Comparison of ENCODE assay signal across 1 cellular context in the genomic region with DNA sequence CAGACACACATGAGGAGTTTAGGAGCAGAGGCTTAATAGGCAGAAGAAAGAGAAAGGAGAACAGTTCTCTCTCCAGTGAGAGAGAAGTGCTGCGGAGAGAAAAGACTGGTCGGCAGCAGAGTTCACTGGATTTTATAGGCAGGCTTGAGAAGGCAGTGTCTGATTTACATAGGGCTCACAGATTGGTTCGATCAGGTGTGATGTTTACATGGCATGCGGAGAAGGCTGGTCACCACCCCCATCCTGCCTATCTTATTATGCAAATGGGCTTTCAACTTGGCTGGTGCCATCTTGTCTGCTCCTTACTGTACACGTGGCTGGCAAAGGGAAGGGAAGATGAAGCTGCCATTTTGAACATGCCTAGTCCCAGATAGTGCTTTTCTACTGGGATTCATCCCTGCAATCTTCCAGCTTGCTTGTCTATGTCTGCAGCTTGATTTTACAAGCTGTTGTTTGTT.
TF ChIP-seq lines count a peak whose summit lies in the region.

No MANE protein-coding gene starts in this region.

TF ChIP-seq in K562, 482 proteins besides CTCF, POLR2A, EP300 and RAD21 (continued from another document and continues in another):
- TF ChIP-seq, protein P1, sequence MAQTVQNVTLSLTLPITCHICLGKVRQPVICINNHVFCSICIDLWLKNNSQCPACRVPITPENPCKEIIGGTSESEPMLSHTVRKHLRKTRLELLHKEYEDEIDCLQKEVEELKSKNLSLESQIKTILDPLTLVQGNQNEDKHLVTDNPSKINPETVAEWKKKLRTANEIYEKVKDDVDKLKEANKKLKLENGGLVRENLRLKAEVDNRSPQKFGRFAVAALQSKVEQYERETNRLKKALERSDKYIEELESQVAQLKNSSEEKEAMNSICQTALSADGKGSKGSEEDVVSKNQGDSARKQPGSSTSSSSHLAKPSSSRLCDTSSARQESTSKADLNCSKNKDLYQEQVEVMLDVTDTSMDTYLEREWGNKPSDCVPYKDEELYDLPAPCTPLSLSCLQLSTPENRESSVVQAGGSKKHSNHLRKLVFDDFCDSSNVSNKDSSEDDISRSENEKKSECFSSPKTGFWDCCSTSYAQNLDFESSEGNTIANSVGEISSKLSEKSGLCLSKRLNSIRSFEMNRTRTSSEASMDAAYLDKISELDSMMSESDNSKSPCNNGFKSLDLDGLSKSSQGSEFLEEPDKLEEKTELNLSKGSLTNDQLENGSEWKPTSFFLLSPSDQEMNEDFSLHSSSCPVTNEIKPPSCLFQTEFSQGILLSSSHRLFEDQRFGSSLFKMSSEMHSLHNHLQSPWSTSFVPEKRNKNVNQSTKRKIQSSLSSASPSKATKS (CRISPR knock-in tag; IDR thresholded peaks at IDR 0.05), result no peak
- TF ChIP-seq, protein P2, sequence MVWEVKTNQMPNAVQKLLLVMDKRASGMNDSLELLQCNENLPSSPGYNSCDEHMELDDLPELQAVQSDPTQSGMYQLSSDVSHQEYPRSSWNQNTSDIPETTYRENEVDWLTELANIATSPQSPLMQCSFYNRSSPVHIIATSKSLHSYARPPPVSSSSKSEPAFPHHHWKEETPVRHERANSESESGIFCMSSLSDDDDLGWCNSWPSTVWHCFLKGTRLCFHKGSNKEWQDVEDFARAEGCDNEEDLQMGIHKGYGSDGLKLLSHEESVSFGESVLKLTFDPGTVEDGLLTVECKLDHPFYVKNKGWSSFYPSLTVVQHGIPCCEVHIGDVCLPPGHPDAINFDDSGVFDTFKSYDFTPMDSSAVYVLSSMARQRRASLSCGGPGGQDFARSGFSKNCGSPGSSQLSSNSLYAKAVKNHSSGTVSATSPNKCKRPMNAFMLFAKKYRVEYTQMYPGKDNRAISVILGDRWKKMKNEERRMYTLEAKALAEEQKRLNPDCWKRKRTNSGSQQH (CRISPR knock-in tag; IDR thresholded peaks at IDR 0.05), result no peak
- TF ChIP-seq MXI1 (IDR thresholded peaks at IDR 0.05; ENCODE audit: low read depth, low read length) (no peak), BRD9 (IDR thresholded peaks at IDR 0.05; ENCODE audit: low read depth, partially characterized antibody) (no peak), BACH1 (tag; IDR thresholded peaks at IDR 0.05) (peak; percentile 37; the same call in 1 of the 2 replicates), SRSF1 (IDR thresholded peaks at IDR 0.05; ENCODE audit: low read depth, low read length) (no peak), GATAD2B (IDR thresholded peaks at IDR 0.05; ENCODE audit: borderline replicate concordance) (no peak), TCF7L2 (IDR thresholded peaks at IDR 0.05; ENCODE audit: low read depth, low read length) (no peak), ZNF175 (CRISPR knock-in tag; IDR thresholded peaks at IDR 0.05; ENCODE audit: low read depth) (peak; percentile 46; the same call in 1 of the 2 replicates), EWSR1 (IDR thresholded peaks at IDR 0.05; ENCODE audit: borderline replicate concordance, low read depth, partially characterized antibody) (no peak), TBP (optimal IDR thresholded peaks at IDR 0.05; ENCODE audit: low read depth, low read length) (peak; percentile 90), ZKSCAN1 (IDR thresholded peaks at IDR 0.05; ENCODE audit: low read depth, low read length) (no peak), ZNF79 (CRISPR knock-in tag; IDR thresholded peaks at IDR 0.05; ENCODE audit: low read depth) (no peak), MTA3 (IDR thresholded peaks at IDR 0.05; ENCODE audit: borderline replicate concordance) (peak; percentile 93), ZNF232 (CRISPR knock-in tag; IDR thresholded peaks at IDR 0.05) (no peak), TCF3 (CRISPR knock-in tag; IDR thresholded peaks at IDR 0.05) (no peak), ZSCAN32 (CRISPR knock-in tag; IDR thresholded peaks at IDR 0.05) (no peak), RBM34 (IDR thresholded peaks at IDR 0.05; ENCODE audit: borderline replicate concordance, insufficient read depth, low read length) (no peak), GTF2A2 (tag; IDR thresholded peaks at IDR 0.05) (peak; percentile 10; the same call in 1 of the 2 replicates), RCOR1 (IDR thresholded peaks at IDR 0.05; ENCODE audit: borderline replicate concordance in 1 of 2, low read depth in 2 of 2, low read length in 2 of 2) (no peak), ZNF253 (CRISPR knock-in tag; conservative IDR thresholded peaks at IDR 0.05) (no peak), EP400 (IDR thresholded peaks at IDR 0.05) (peak; percentile 91), MCM5 (IDR thresholded peaks at IDR 0.05; ENCODE audit: low read depth) (no peak), HNRNPH1 (optimal IDR thresholded peaks at IDR 0.05; ENCODE audit: low read depth, low read length) (no peak), KDM1A (IDR thresholded peaks at IDR 0.05) (no peak), ZC3H11A (IDR thresholded peaks at IDR 0.05; ENCODE audit: low read depth, low read length) (no peak), TAF7 (tag; IDR thresholded peaks at IDR 0.05) (no peak; the same call in 1 of the 2 replicates), YY1 (IDR thresholded peaks at IDR 0.05; ENCODE audit: borderline replicate concordance in 1 of 3, control insufficient read depth in 1 of 3, extremely low read depth in 1 of 3, insufficient read depth in 3 of 3, insufficient read length in 1 of 3, insufficient replicate concordance in 2 of 3, low read depth in 1 of 3, low read length in 2 of 3) (peak; percentile 57 to 90 (median 73)), GTF2E2 (tag; IDR thresholded peaks at IDR 0.05) (no peak), HLTF (IDR thresholded peaks at IDR 0.05) (no peak), LCOR (CRISPR knock-in tag; IDR thresholded peaks at IDR 0.05) (no peak), ZNF217 (CRISPR knock-in tag; IDR thresholded peaks at IDR 0.05) (no peak), ZNF507 (tag; conservative IDR thresholded peaks at IDR 0.05) (no peak), NRF1 (conservative IDR thresholded peaks at IDR 0.05 in 1 of 2, IDR thresholded peaks at IDR 0.05 in 1 of 2) (no peak), NELFE (IDR thresholded peaks at IDR 0.05; ENCODE audit: insufficient read depth, insufficient read length) (no peak), ZNF41 (CRISPR knock-in tag; conservative IDR thresholded peaks at IDR 0.05) (no peak), JUNB (CRISPR knock-in tag; conservative IDR thresholded peaks at IDR 0.05) (no peak), L3MBTL2 (IDR thresholded peaks at IDR 0.05) (peak; percentile 86), GTF2F1 (IDR thresholded peaks at IDR 0.05; ENCODE audit: low read depth, low read length) (peak; percentile 75; the same call in 1 of the 2 replicates), HOXB6 (CRISPR knock-in tag; IDR thresholded peaks at IDR 0.05; ENCODE audit: borderline replicate concordance) (no peak)
- TF ChIP-seq, protein P3, sequence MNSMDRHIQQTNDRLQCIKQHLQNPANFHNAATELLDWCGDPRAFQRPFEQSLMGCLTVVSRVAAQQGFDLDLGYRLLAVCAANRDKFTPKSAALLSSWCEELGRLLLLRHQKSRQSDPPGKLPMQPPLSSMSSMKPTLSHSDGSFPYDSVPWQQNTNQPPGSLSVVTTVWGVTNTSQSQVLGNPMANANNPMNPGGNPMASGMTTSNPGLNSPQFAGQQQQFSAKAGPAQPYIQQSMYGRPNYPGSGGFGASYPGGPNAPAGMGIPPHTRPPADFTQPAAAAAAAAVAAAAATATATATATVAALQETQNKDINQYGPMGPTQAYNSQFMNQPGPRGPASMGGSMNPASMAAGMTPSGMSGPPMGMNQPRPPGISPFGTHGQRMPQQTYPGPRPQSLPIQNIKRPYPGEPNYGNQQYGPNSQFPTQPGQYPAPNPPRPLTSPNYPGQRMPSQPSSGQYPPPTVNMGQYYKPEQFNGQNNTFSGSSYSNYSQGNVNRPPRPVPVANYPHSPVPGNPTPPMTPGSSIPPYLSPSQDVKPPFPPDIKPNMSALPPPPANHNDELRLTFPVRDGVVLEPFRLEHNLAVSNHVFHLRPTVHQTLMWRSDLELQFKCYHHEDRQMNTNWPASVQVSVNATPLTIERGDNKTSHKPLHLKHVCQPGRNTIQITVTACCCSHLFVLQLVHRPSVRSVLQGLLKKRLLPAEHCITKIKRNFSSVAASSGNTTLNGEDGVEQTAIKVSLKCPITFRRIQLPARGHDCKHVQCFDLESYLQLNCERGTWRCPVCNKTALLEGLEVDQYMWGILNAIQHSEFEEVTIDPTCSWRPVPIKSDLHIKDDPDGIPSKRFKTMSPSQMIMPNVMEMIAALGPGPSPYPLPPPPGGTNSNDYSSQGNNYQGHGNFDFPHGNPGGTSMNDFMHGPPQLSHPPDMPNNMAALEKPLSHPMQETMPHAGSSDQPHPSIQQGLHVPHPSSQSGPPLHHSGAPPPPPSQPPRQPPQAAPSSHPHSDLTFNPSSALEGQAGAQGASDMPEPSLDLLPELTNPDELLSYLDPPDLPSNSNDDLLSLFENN (IDR thresholded peaks at IDR 0.05; ENCODE audit: low read depth in 2 of 2, low read length in 2 of 2), result 0 out of 4 replicates have a peak, but pooled peaks of 1 of the 2 experiments have one; percentile 62
- TF ChIP-seq, protein P4, sequence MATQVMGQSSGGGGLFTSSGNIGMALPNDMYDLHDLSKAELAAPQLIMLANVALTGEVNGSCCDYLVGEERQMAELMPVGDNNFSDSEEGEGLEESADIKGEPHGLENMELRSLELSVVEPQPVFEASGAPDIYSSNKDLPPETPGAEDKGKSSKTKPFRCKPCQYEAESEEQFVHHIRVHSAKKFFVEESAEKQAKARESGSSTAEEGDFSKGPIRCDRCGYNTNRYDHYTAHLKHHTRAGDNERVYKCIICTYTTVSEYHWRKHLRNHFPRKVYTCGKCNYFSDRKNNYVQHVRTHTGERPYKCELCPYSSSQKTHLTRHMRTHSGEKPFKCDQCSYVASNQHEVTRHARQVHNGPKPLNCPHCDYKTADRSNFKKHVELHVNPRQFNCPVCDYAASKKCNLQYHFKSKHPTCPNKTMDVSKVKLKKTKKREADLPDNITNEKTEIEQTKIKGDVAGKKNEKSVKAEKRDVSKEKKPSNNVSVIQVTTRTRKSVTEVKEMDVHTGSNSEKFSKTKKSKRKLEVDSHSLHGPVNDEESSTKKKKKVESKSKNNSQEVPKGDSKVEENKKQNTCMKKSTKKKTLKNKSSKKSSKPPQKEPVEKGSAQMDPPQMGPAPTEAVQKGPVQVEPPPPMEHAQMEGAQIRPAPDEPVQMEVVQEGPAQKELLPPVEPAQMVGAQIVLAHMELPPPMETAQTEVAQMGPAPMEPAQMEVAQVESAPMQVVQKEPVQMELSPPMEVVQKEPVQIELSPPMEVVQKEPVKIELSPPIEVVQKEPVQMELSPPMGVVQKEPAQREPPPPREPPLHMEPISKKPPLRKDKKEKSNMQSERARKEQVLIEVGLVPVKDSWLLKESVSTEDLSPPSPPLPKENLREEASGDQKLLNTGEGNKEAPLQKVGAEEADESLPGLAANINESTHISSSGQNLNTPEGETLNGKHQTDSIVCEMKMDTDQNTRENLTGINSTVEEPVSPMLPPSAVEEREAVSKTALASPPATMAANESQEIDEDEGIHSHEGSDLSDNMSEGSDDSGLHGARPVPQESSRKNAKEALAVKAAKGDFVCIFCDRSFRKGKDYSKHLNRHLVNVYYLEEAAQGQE (CRISPR knock-in tag; IDR thresholded peaks at IDR 0.05; ENCODE audit: low read depth), result no peak
- TF ChIP-seq, protein P5, sequence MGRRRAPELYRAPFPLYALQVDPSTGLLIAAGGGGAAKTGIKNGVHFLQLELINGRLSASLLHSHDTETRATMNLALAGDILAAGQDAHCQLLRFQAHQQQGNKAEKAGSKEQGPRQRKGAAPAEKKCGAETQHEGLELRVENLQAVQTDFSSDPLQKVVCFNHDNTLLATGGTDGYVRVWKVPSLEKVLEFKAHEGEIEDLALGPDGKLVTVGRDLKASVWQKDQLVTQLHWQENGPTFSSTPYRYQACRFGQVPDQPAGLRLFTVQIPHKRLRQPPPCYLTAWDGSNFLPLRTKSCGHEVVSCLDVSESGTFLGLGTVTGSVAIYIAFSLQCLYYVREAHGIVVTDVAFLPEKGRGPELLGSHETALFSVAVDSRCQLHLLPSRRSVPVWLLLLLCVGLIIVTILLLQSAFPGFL (CRISPR knock-in tag; IDR thresholded peaks at IDR 0.05), result no peak
- TF ChIP-seq, protein P6, sequence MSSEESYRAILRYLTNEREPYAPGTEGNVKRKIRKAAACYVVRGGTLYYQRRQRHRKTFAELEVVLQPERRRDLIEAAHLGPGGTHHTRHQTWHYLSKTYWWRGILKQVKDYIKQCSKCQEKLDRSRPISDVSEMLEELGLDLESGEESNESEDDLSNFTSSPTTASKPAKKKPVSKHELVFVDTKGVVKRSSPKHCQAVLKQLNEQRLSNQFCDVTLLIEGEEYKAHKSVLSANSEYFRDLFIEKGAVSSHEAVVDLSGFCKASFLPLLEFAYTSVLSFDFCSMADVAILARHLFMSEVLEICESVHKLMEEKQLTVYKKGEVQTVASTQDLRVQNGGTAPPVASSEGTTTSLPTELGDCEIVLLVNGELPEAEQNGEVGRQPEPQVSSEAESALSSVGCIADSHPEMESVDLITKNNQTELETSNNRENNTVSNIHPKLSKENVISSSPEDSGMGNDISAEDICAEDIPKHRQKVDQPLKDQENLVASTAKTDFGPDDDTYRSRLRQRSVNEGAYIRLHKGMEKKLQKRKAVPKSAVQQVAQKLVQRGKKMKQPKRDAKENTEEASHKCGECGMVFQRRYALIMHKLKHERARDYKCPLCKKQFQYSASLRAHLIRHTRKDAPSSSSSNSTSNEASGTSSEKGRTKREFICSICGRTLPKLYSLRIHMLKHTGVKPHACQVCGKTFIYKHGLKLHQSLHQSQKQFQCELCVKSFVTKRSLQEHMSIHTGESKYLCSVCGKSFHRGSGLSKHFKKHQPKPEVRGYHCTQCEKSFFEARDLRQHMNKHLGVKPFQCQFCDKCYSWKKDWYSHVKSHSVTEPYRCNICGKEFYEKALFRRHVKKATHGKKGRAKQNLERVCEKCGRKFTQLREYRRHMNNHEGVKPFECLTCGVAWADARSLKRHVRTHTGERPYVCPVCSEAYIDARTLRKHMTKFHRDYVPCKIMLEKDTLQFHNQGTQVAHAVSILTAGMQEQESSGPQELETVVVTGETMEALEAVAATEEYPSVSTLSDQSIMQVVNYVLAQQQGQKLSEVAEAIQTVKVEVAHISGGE (CRISPR knock-in tag; IDR thresholded peaks at IDR 0.05), result no peak
- TF ChIP-seq, protein P7, sequence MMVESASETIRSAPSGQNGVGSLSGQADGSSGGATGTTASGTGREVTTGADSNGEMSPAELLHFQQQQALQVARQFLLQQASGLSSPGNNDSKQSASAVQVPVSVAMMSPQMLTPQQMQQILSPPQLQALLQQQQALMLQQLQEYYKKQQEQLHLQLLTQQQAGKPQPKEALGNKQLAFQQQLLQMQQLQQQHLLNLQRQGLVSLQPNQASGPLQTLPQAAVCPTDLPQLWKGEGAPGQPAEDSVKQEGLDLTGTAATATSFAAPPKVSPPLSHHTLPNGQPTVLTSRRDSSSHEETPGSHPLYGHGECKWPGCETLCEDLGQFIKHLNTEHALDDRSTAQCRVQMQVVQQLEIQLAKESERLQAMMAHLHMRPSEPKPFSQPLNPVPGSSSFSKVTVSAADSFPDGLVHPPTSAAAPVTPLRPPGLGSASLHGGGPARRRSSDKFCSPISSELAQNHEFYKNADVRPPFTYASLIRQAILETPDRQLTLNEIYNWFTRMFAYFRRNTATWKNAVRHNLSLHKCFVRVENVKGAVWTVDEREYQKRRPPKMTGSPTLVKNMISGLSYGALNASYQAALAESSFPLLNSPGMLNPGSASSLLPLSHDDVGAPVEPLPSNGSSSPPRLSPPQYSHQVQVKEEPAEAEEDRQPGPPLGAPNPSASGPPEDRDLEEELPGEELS (CRISPR knock-in tag; IDR thresholded peaks at IDR 0.05; ENCODE audit: borderline replicate concordance), result no peak
- TF ChIP-seq, protein P8, sequence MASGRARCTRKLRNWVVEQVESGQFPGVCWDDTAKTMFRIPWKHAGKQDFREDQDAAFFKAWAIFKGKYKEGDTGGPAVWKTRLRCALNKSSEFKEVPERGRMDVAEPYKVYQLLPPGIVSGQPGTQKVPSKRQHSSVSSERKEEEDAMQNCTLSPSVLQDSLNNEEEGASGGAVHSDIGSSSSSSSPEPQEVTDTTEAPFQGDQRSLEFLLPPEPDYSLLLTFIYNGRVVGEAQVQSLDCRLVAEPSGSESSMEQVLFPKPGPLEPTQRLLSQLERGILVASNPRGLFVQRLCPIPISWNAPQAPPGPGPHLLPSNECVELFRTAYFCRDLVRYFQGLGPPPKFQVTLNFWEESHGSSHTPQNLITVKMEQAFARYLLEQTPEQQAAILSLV (tag; IDR thresholded peaks at IDR 0.05), result no peak
